ENCODE assay signal across 30 cellular contexts in the genomic region with DNA sequence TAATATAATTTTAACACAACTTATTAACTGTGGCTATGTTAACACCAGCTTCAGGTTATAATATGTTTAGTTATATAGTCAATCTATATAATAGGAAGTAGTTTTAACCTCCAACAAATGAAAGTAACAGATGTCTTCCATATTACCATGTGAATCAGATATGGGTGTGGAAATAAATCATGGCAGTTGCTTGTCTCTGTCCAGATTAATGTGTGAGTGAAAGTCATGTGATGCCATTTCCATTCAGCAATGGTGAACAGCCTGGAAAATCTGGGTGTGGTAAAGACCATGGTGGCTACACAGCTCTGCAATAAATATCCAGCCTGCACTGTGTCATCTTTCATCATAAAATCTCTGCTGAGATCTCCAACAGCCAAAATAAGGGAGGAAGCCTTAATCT. TPM values are rescaled to one million over a fixed set of nuclear protein-coding genes. Genes with fewer than 3 reads are reported as not detected.
"Had no signal": no experiment of that assay in that cellular context is flagged by ENCODE, and none has a peak within 500 bp of the region (broad histone marks: within the 10 kb centered on the region; RNA-seq: fewer than 3 reads in every experiment).

No MANE protein-coding gene starts in this region.

- H3K27ac ChIP-seq: ascending aorta, cardiac muscle cell, colonic mucosa, heart right ventricle, left lung, lower lobe of right lung, spleen, tibial nerve had no signal

- H3K4me3 ChIP-seq: ascending aorta, cardiac muscle cell, colonic mucosa, heart right ventricle, left lung, lower lobe of right lung, spleen, tibial nerve had no signal

- DNase-seq: activated CD4-positive, alpha-beta memory T cell treated with anti-CD3 and anti-CD28 coated beads, Interleukin-2, amount 10 ng/mL, durations not matched to agents 7 days and 5 days; activated CD4-positive, alpha-beta T cell treated with anti-CD3 and anti-CD28 coated beads for 1 hour; activated CD4-positive, alpha-beta T cell treated with anti-CD3 and anti-CD28 coated beads, Interleukin-2, amount 10 ng/mL, durations not matched to agents 7 days and 5 days; activated CD8-positive, alpha-beta memory T cell treated with anti-CD3 and anti-CD28 coated beads, Interleukin-2, amount 50 U/mL, for 48 hours; activated gamma-delta T cell; activated naive CD4-positive, alpha-beta T cell treated with anti-CD3 and anti-CD28 coated beads, Interleukin-2, amount 10 ng/mL, durations not matched to agents 7 days and 5 days; activated naive CD8-positive, alpha-beta T cell treated with anti-CD3 and anti-CD28 coated beads, Interleukin-2, amount 10 ng/mL, durations not matched to agents 7 days and 5 days; activated T-cell treated with anti-CD3 and anti-CD28 coated beads, Interleukin-2, amount 50 U/mL, for 24 hours; cerebellar nuclear complex; colonic mucosa; effector CD8-positive, alpha-beta T cell; foreskin fibroblast; heart right ventricle; left lung; lower lobe of right lung; mesenchymal stem cell; right cardiac atrium; spleen; stimulated activated naive CD4-positive, alpha-beta T cell treated with Interleukin-2 at 50 U/mL for 16 hours; T1000 had no signal

- ATAC-seq: heart right ventricle; left lung; lower lobe of right lung; natural killer cell treated with Interleukin-12 subunit alpha and Interleukin-12 subunit beta and Interleukin-15 and Interleukin-18, amount 100 ng/mL, for 72 hours; right cardiac atrium had no signal

- H3K27me3 ChIP-seq: ascending aorta, colonic mucosa, left lung, spleen, tibial nerve had no signal

- H3K36me3 ChIP-seq: ascending aorta, cardiac muscle cell, colonic mucosa, heart right ventricle, left lung, lower lobe of right lung, spleen, tibial nerve had no signal

- FAIRE-seq: endometrium had no signal

- H3K9me3 ChIP-seq: ascending aorta, colonic mucosa, heart right ventricle, left lung, lower lobe of right lung, spleen, tibial nerve had no signal

- H3K4me1 ChIP-seq: ascending aorta, left lung, lower lobe of right lung, tibial nerve had no signal

RNA-seq across cellular contexts. Expression of a gene that starts 27.8 kb away (rescaled TPM):
- total RNA-seq: activated CD4-positive, alpha-beta memory T cell treated with anti-CD3 and anti-CD28 coated beads, Interleukin-2, amount 10 ng/mL, durations not matched to agents 7 days and 5 days; activated CD4-positive, alpha-beta T cell treated with anti-CD3 and anti-CD28 coated beads, Interleukin-2, amount 10 ng/mL, durations not matched to agents 7 days and 5 days; activated naive CD8-positive, alpha-beta T cell treated with anti-CD3 and anti-CD28 coated beads, Interleukin-2, amount 10 ng/mL, durations not matched to agents 7 days and 5 days; ascending aorta; cardiac muscle cell; dermis microvascular lymphatic vessel endothelial cell; epithelial cell of proximal tubule; left lung; natural killer cell treated with Interleukin-12 subunit alpha and Interleukin-12 subunit beta and Interleukin-15 and Interleukin-18, amount 100 ng/mL, for 72 hours; omental fat pad; right cardiac atrium; tibial nerve; ureter had no signal
- polyA plus RNA-seq: cardiac muscle cell, fibroblast of lung, heart right ventricle, right cardiac atrium had no signal

RNA-seq across cellular contexts. Expression of a gene that starts 50.3 kb away (rescaled TPM):
- total RNA-seq: cardiac muscle cell had no signal
- polyA plus RNA-seq: cardiac muscle cell had no signal
